Comparison of ENCODE assay signal across 1 cellular context in the genomic region with DNA sequence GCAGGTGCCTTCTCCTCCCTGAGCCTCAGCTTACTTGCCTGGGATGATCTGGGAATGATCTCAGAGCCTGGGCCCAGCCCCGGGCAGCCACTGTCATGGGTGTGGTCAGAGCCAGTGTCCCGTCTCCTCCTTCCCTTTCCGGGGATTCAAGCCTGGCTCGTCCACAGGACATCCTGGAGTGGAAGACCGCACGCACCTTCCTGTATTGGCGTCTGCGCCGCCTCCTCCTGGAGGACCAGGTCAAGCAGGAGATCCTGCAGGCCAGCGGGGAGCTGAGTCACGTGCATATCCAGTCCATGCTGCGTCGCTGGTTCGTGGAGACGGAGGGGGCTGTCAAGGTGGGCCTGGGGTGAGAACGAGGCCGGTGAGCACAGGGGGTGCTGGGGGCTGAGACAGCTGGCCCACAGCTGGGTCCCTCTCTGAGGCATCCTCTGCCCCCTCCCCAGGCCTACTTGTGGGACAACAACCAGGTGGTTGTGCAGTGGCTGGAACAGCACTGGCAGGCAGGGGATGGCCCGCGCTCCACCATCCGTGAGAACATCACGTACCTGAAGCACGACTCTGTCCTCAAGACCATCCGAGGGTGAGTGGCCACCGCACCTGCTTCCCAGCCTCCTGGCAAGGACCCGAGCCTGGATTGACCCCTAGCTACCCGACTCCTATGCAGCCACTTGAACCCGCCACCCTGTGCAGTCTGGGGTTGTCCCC.
TF ChIP-seq lines count a peak whose summit lies in the region.

No MANE protein-coding gene starts in this region.

TF ChIP-seq in GM23338, 12 proteins besides CTCF, POLR2A, EP300 and RAD21 (continued from another document):
- TF ChIP-seq, protein P1, sequence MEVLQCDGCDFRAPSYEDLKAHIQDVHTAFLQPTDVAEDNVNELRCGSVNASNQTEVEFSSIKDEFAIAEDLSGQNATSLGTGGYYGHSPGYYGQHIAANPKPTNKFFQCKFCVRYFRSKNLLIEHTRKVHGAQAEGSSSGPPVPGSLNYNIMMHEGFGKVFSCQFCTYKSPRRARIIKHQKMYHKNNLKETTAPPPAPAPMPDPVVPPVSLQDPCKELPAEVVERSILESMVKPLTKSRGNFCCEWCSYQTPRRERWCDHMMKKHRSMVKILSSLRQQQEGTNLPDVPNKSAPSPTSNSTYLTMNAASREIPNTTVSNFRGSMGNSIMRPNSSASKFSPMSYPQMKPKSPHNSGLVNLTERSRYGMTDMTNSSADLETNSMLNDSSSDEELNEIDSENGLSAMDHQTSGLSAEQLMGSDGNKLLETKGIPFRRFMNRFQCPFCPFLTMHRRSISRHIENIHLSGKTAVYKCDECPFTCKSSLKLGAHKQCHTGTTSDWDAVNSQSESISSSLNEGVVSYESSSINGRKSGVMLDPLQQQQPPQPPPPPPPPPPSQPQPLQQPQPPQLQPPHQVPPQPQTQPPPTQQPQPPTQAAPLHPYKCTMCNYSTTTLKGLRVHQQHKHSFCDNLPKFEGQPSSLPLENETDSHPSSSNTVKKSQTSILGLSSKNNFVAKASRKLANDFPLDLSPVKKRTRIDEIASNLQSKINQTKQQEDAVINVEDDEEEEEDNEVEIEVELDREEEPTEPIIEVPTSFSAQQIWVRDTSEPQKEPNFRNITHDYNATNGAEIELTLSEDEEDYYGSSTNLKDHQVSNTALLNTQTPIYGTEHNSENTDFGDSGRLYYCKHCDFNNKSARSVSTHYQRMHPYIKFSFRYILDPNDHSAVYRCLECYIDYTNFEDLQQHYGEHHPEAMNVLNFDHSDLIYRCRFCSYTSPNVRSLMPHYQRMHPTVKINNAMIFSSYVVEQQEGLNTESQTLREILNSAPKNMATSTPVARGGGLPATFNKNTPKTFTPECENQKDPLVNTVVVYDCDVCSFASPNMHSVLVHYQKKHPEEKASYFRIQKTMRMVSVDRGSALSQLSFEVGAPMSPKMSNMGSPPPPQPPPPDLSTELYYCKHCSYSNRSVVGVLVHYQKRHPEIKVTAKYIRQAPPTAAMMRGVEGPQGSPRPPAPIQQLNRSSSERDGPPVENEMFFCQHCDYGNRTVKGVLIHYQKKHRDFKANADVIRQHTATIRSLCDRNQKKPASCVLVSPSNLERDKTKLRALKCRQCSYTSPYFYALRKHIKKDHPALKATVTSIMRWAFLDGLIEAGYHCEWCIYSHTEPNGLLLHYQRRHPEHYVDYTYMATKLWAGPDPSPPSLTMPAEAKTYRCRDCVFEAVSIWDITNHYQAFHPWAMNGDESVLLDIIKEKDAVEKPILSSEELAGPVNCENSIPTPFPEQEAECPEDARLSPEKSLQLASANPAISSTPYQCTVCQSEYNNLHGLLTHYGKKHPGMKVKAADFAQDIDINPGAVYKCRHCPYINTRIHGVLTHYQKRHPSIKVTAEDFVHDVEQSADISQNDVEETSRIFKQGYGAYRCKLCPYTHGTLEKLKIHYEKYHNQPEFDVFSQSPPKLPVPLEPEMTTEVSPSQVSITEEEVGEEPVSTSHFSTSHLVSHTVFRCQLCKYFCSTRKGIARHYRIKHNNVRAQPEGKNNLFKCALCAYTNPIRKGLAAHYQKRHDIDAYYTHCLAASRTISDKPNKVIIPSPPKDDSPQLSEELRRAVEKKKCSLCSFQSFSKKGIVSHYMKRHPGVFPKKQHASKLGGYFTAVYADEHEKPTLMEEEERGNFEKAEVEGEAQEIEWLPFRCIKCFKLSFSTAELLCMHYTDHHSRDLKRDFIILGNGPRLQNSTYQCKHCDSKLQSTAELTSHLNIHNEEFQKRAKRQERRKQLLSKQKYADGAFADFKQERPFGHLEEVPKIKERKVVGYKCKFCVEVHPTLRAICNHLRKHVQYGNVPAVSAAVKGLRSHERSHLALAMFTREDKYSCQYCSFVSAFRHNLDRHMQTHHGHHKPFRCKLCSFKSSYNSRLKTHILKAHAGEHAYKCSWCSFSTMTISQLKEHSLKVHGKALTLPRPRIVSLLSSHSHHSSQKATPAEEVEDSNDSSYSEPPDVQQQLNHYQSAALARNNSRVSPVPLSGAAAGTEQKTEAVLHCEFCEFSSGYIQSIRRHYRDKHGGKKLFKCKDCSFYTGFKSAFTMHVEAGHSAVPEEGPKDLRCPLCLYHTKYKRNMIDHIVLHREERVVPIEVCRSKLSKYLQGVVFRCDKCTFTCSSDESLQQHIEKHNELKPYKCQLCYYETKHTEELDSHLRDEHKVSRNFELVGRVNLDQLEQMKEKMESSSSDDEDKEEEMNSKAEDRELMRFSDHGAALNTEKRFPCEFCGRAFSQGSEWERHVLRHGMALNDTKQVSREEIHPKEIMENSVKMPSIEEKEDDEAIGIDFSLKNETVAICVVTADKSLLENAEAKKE (CRISPR knock-in tag; IDR thresholded peaks at IDR 0.05), result no peak
- TF ChIP-seq, protein P2, sequence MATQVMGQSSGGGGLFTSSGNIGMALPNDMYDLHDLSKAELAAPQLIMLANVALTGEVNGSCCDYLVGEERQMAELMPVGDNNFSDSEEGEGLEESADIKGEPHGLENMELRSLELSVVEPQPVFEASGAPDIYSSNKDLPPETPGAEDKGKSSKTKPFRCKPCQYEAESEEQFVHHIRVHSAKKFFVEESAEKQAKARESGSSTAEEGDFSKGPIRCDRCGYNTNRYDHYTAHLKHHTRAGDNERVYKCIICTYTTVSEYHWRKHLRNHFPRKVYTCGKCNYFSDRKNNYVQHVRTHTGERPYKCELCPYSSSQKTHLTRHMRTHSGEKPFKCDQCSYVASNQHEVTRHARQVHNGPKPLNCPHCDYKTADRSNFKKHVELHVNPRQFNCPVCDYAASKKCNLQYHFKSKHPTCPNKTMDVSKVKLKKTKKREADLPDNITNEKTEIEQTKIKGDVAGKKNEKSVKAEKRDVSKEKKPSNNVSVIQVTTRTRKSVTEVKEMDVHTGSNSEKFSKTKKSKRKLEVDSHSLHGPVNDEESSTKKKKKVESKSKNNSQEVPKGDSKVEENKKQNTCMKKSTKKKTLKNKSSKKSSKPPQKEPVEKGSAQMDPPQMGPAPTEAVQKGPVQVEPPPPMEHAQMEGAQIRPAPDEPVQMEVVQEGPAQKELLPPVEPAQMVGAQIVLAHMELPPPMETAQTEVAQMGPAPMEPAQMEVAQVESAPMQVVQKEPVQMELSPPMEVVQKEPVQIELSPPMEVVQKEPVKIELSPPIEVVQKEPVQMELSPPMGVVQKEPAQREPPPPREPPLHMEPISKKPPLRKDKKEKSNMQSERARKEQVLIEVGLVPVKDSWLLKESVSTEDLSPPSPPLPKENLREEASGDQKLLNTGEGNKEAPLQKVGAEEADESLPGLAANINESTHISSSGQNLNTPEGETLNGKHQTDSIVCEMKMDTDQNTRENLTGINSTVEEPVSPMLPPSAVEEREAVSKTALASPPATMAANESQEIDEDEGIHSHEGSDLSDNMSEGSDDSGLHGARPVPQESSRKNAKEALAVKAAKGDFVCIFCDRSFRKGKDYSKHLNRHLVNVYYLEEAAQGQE (IDR thresholded peaks at IDR 0.05; ENCODE audit: unreplicated experiment), result no peak
- TF ChIP-seq EZH2 (IDR thresholded peaks at IDR 0.05; ENCODE audit: low read depth, unreplicated experiment), result no peak
- no peak for TF ChIP-seq POLR2AphosphoS5 (IDR thresholded peaks at IDR 0.05; ENCODE audit: low read depth)
- no peak for TF ChIP-seq JUNB (IDR thresholded peaks at IDR 0.05; ENCODE audit: unreplicated experiment)
TF ChIP-seq in GM23338: peak in this region for 0.
